9 cellular contexts compared by ENCODE assay signal in genomic region chr3:182967218-182968204, GRCh38. TPM values are rescaled to one million over a fixed set of nuclear protein-coding genes. Genes with fewer than 3 reads are reported as not detected.
DNase-seq lines count a peak whose midpoint lies in the region; ATAC-seq and TF ChIP-seq lines count a peak whose summit lies in the region.
"Had no signal": no experiment of that assay in that cellular context is flagged by ENCODE, and none has a peak within 500 bp of the region (broad histone marks: within the 10 kb centered on the region; RNA-seq: fewer than 3 reads in every experiment).

No MANE protein-coding gene starts in this region.

- no peaks in the 10 kb centered on the region for H3K27me3 Mint-ChIP-seq in activated naive CD8-positive, alpha-beta T cell treated with anti-CD3 and anti-CD28 coated beads for 36 hours

- peaks cover 44% of the 10 kb centered on the region for H3K4me1 Mint-ChIP-seq in activated naive CD8-positive, alpha-beta T cell treated with anti-CD3 and anti-CD28 coated beads for 36 hours

- DNase-seq in GM03348 (ENCODE audit: low spot score) = peak; percentile 18
- DNase-seq in GM20000 (ENCODE audit: low spot score) = peak; percentile 35
- no peak for DNase-seq in activated naive CD8-positive, alpha-beta T cell treated with anti-CD3 and anti-CD28 coated beads for 36 hours
- DNase-seq in NCI-H1930 (lab: John Stamatoyannopoulos, UW) = no peak
- DNase-seq in left ventricle myocardium superior = no peak
- DNase-seq in DMS153 (lab: John Stamatoyannopoulos, UW) = no peak
- no peak for DNase-seq in heart left ventricle
- DNase-seq: NCI-H2171 had no signal

- H3K9me3 Mint-ChIP-seq in activated naive CD8-positive, alpha-beta T cell treated with anti-CD3 and anti-CD28 coated beads for 36 hours = no peaks in the 10 kb centered on the region

- H3K4me3 ChIP-seq in heart left ventricle = no peak overlapping the region

- H3K36me3 Mint-ChIP-seq in activated naive CD8-positive, alpha-beta T cell treated with anti-CD3 and anti-CD28 coated beads for 36 hours = peaks cover 13% of the 10 kb centered on the region

- H3K4me1 ChIP-seq in heart left ventricle = peaks cover 0 to 38% (median 5%) of the 10 kb centered on the region in 12 donors

- TF ChIP-seq CTCF in GM20000 (IDR thresholded peaks at IDR 0.05; ENCODE audit: extremely low read depth, missing control alignments) = no peak
- no peak for TF ChIP-seq CTCF in heart left ventricle (IDR thresholded peaks at IDR 0.05)

- intact Hi-C loops in left ventricle myocardium superior (cut with micrococcal nuclease) = no loop called here
- intact Hi-C loops in heart left ventricle (cut with DNase I) = no loop called here

- no peaks in the 10 kb centered on the region for H3K9me3 ChIP-seq in heart left ventricle

- WGBS in heart left ventricle, 4 donors = 82 to 90% (median 85%) methylated on average over 6 of the region's 6 CpGs

- H3K27ac Mint-ChIP-seq in activated naive CD8-positive, alpha-beta T cell treated with anti-CD3 and anti-CD28 coated beads for 36 hours = peak overlapping the region; percentile 57

- H3K4me3 Mint-ChIP-seq in activated naive CD8-positive, alpha-beta T cell treated with anti-CD3 and anti-CD28 coated beads for 36 hours = no peak overlapping the region

- peaks cover 0 to 18% (median 5%) of the 10 kb centered on the region in 9 donors for H3K36me3 ChIP-seq in heart left ventricle

- peak overlapping the region in 1 of 12 donors; percentile 33 for H3K27ac ChIP-seq in heart left ventricle

- ATAC-seq in HG03354 (IDR thresholded peaks at IDR 0.05; ENCODE audit: poor library complexity, severe bottlenecking, unreplicated experiment) (peak; percentile 61), left ventricle myocardium superior (no peak), heart left ventricle (no peak)

- TF ChIP-seq POLR2A in heart left ventricle (IDR thresholded peaks at IDR 0.05) = no peak

- no peaks in the 10 kb centered on the region for H3K27me3 ChIP-seq in heart left ventricle

RNA-seq across cellular contexts. Expression of gene DCUN1D1, which starts 12.8 kb away (rescaled TPM):
- 10 to 100 TPM; 52.7 to 53.8 TPM for total RNA-seq in activated naive CD8-positive, alpha-beta T cell treated with anti-CD3 and anti-CD28 coated beads for 36 hours
- total RNA-seq in left ventricle myocardium superior (39.5 TPM), heart left ventricle (10 to 100 TPM; 14.4 to 43.0 (median 35.4) TPM)
- polyA plus RNA-seq in heart left ventricle = 10 to 100 TPM in 1 of 2 donors, 1 to 10 TPM in 1; 5.4 to 17.8 TPM

Comparison
In these comparisons a context has a peak if more than half of its experiments do, and no peak if none do; other contexts are left out.
1. DNase-seq: peak in GM03348 (single experiment) and GM20000 (single experiment); none in activated naive CD8-positive, alpha-beta T cell treated with anti-CD3 and anti-CD28 coated beads for 36 hours (single experiment), NCI-H1930 (0 of 2), left ventricle myocardium superior (single experiment), DMS153 (single experiment) and heart left ventricle (0 of 5).